1 cellular context compared by ENCODE assay signal in the genomic region with DNA sequence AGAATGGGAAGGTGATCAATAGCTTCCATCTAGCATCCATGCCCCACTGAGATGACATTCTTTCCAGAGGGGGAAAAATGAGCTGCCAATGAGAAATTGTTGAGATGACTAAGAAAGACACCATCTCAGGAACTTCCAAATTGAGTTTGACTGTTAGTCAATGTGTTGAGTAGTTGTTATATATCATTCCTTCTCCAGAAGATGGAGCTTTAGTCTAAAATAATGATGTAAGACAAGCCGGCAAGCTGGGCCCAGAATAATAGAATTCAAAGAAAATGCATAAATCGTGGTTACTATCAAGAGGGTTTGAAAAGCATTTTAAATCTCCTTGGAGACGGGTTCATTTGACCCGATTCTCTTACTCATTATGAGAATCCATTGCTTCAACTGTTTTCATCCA.
TF ChIP-seq lines count a peak whose summit lies in the region.

No MANE protein-coding gene starts in this region.

TF ChIP-seq in HepG2, 621 proteins besides CTCF, POLR2A, EP300 and RAD21 (continued from another document):
- TF ChIP-seq, protein P1, sequence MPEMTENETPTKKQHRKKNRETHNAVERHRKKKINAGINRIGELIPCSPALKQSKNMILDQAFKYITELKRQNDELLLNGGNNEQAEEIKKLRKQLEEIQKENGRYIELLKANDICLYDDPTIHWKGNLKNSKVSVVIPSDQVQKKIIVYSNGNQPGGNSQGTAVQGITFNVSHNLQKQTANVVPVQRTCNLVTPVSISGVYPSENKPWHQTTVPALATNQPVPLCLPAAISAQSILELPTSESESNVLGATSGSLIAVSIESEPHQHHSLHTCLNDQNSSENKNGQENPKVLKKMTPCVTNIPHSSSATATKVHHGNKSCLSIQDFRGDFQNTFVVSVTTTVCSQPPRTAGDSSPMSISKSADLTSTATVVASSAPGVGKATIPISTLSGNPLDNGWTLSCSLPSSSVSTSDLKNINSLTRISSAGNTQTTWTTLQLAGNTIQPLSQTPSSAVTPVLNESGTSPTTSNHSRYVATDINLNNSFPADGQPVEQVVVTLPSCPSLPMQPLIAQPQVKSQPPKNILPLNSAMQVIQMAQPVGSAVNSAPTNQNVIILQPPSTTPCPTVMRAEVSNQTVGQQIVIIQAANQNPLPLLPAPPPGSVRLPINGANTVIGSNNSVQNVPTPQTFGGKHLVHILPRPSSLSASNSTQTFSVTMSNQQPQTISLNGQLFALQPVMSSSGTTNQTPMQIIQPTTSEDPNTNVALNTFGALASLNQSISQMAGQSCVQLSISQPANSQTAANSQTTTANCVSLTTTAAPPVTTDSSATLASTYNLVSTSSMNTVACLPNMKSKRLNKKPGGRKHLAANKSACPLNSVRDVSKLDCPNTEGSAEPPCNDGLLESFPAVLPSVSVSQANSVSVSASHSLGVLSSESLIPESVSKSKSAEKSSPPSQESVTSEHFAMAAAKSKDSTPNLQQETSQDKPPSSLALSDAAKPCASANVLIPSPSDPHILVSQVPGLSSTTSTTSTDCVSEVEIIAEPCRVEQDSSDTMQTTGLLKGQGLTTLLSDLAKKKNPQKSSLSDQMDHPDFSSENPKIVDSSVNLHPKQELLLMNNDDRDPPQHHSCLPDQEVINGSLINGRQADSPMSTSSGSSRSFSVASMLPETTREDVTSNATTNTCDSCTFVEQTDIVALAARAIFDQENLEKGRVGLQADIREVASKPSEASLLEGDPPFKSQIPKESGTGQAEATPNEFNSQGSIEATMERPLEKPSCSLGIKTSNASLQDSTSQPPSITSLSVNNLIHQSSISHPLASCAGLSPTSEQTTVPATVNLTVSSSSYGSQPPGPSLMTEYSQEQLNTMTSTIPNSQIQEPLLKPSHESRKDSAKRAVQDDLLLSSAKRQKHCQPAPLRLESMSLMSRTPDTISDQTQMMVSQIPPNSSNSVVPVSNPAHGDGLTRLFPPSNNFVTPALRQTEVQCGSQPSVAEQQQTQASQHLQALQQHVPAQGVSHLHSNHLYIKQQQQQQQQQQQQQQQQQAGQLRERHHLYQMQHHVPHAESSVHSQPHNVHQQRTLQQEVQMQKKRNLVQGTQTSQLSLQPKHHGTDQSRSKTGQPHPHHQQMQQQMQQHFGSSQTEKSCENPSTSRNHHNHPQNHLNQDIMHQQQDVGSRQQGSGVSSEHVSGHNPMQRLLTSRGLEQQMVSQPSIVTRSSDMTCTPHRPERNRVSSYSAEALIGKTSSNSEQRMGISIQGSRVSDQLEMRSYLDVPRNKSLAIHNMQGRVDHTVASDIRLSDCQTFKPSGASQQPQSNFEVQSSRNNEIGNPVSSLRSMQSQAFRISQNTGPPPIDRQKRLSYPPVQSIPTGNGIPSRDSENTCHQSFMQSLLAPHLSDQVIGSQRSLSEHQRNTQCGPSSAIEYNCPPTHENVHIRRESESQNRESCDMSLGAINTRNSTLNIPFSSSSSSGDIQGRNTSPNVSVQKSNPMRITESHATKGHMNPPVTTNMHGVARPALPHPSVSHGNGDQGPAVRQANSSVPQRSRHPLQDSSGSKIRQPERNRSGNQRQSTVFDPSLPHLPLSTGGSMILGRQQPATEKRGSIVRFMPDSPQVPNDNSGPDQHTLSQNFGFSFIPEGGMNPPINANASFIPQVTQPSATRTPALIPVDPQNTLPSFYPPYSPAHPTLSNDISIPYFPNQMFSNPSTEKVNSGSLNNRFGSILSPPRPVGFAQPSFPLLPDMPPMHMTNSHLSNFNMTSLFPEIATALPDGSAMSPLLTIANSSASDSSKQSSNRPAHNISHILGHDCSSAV (CRISPR knock-in tag; IDR thresholded peaks at IDR 0.05; ENCODE audit: borderline replicate concordance), result no peak
- TF ChIP-seq CAMTA2 (CRISPR knock-in tag; IDR thresholded peaks at IDR 0.05; ENCODE audit: borderline replicate concordance) (no peak), DR1 (CRISPR knock-in tag; IDR thresholded peaks at IDR 0.05) (no peak), ZNF746 (CRISPR knock-in tag; IDR thresholded peaks at IDR 0.05) (no peak), GATAD2A (CRISPR knock-in tag; IDR thresholded peaks at IDR 0.05) (peak; percentile 29; the same call in 1 of the 2 replicates), ZNF160 (CRISPR knock-in tag; IDR thresholded peaks at IDR 0.05) (no peak), ZNF510 (CRISPR knock-in tag; IDR thresholded peaks at IDR 0.05; ENCODE audit: low read depth) (no peak), THYN1 (CRISPR knock-in tag; IDR thresholded peaks at IDR 0.05; ENCODE audit: borderline replicate concordance, low read depth) (no peak), ZNF737 (CRISPR knock-in tag; IDR thresholded peaks at IDR 0.05; ENCODE audit: borderline replicate concordance) (no peak), ZFP36 (IDR thresholded peaks at IDR 0.05; ENCODE audit: borderline replicate concordance, low read depth, low read length, partially characterized antibody) (no peak), TBX3 (IDR thresholded peaks at IDR 0.05; ENCODE audit: borderline replicate concordance) (no peak), STAG1 (CRISPR knock-in tag; IDR thresholded peaks at IDR 0.05) (peak; percentile 95), ATF7 (IDR thresholded peaks at IDR 0.05) (no peak), ATF7 (CRISPR knock-in tag; IDR thresholded peaks at IDR 0.05) (no peak), ZNF781 (CRISPR knock-in tag; IDR thresholded peaks at IDR 0.05; ENCODE audit: borderline replicate concordance, not compliant biosample characterization) (no peak), ZNF672 (CRISPR knock-in tag; IDR thresholded peaks at IDR 0.05) (no peak), ZNF460 (CRISPR knock-in tag; IDR thresholded peaks at IDR 0.05; ENCODE audit: borderline replicate concordance) (no peak), ZNF10 (CRISPR knock-in tag; IDR thresholded peaks at IDR 0.05; ENCODE audit: borderline replicate concordance, low read depth) (no peak), HDAC6 (IDR thresholded peaks at IDR 0.05; ENCODE audit: low read depth, low read length) (no peak), ADNP (CRISPR knock-in tag; IDR thresholded peaks at IDR 0.05) (no peak), KLF15 (CRISPR knock-in tag; IDR thresholded peaks at IDR 0.05; ENCODE audit: borderline replicate concordance) (no peak), XBP1 (CRISPR knock-in tag; IDR thresholded peaks at IDR 0.05) (no peak), ZNF761 (CRISPR knock-in tag; conservative IDR thresholded peaks at IDR 0.05) (no peak), ZNF44 (CRISPR knock-in tag; IDR thresholded peaks at IDR 0.05) (no peak)
- TF ChIP-seq, protein P2, sequence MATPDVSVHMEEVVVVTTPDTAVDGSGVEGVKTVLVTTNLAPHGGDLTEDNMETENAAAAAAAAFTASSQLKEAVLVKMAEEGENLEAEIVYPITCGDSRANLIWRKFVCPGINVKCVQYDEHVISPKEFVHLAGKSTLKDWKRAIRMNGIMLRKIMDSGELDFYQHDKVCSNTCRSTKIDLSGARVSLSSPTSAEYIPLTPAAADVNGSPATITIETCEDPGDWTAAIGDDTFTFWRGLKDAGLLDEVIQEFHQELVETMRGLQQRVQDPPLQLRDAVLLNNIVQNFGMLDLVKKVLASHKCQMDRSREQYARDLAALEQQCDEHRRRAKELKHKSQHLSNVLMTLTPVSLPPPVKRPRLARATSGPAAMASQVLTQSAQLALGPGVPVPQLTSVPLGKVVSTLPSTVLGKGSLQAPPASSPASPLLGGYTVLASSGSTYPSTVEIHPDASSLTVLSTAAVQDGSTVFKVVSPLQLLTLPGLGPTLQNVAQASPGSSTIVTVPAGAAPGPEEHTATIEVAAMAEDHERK (CRISPR knock-in tag; IDR thresholded peaks at IDR 0.05; ENCODE audit: low read depth), result no peak
- TF ChIP-seq, protein P3, sequence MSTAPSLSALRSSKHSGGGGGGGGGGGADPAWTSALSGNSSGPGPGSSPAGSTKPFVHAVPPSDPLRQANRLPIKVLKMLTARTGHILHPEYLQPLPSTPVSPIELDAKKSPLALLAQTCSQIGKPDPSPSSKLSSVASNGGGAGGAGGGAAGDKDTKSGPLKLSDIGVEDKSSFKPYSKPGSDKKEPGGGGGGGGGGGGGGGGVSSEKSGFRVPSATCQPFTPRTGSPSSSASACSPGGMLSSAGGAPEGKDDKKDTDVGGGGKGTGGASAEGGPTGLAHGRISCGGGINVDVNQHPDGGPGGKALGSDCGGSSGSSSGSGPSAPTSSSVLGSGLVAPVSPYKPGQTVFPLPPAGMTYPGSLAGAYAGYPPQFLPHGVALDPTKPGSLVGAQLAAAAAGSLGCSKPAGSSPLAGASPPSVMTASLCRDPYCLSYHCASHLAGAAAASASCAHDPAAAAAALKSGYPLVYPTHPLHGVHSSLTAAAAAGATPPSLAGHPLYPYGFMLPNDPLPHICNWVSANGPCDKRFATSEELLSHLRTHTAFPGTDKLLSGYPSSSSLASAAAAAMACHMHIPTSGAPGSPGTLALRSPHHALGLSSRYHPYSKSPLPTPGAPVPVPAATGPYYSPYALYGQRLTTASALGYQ (CRISPR knock-in tag; IDR thresholded peaks at IDR 0.05), result peak; percentile 18; the same call in 1 of the 2 replicates
- TF ChIP-seq, protein P4, sequence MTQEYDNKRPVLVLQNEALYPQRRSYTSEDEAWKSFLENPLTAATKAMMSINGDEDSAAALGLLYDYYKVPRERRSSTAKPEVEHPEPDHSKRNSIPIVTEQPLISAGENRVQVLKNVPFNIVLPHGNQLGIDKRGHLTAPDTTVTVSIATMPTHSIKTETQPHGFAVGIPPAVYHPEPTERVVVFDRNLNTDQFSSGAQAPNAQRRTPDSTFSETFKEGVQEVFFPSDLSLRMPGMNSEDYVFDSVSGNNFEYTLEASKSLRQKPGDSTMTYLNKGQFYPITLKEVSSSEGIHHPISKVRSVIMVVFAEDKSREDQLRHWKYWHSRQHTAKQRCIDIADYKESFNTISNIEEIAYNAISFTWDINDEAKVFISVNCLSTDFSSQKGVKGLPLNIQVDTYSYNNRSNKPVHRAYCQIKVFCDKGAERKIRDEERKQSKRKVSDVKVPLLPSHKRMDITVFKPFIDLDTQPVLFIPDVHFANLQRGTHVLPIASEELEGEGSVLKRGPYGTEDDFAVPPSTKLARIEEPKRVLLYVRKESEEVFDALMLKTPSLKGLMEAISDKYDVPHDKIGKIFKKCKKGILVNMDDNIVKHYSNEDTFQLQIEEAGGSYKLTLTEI (CRISPR knock-in tag; conservative IDR thresholded peaks at IDR 0.05), result no peak
